ENCODE assay signal across 8 cellular contexts in the genomic region with DNA sequence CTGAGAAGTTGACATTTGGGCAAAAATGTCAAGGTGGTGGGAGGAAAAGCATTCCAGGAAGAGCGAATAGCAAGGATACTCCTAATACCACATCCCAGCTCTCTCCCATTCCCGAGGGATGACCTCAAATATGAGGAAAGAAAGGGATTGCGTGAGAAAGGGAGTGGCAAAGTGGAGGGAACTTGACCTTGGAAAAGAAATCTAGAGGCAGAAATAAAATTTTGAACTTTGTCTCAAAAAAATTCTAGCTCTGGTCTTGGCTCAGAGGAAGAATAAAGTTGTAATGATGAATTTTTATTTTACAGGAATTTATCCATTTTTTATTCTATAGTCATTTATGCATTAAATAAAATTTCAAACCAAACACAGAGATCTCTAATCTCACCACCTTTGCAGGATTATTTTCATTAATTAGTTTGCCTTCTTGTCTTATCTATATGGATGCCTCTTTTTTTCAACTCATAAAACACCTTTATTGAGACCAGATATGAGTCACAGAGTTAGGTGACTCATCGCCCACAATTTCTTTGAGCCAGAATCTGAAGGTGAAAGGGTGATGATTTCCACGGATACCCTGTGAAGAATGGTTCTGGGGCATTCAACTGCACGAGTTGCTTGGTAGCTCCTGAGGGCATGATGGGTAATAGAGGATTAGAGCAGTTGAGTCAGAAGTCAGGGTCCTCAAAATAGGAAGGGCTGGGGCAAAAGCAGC.
DNase-seq lines count a peak whose midpoint lies in the region; ATAC-seq, FAIRE-seq and TF ChIP-seq lines count a peak whose summit lies in the region.

No MANE protein-coding gene starts in this region.

- H3K27ac ChIP-seq in stomach: no peak overlapping the region

- no peak for TF ChIP-seq POLR2A in stomach (IDR thresholded peaks at IDR 0.05)

- H3K4me1 ChIP-seq in stomach: no peaks in the 10 kb centered on the region

- TF ChIP-seq CTCF in GM12865 (IDR thresholded peaks at IDR 0.05; ENCODE audit: insufficient read depth, low read depth, low read length, missing control alignments): no peak
- TF ChIP-seq CTCF in stomach (IDR thresholded peaks at IDR 0.05): no peak

- FAIRE-seq in islet of Langerhans (lab: Jason Lieb, UNC) (peak; percentile 95), urothelium cell line (lab: Jason Lieb, UNC) (peak; percentile 68)

- intact Hi-C loops in stomach (cut with DNase I; ENCODE audit: low total_unique reads): no loop called here

- ATAC-seq in HG03520 (IDR thresholded peaks at IDR 0.05; ENCODE audit: unreplicated experiment) (peak; percentile 82), HG03175 (IDR thresholded peaks at IDR 0.05; ENCODE audit: unreplicated experiment) (no peak)

- no peak for TF ChIP-seq EP300 in stomach (IDR thresholded peaks at IDR 0.05)

- WGBS in stomach, 5 donors: 58 to 75% (median 67%) methylated on average over 6 of the region's 6 CpGs

- H3K27me3 ChIP-seq in stomach: no peaks in the 10 kb centered on the region

- H3K4me3 ChIP-seq in GM12865 (ENCODE audit: low read depth, low read length) (no peak overlapping the region), stomach (no peak overlapping the region)

- no peaks in the 10 kb centered on the region for H3K36me3 ChIP-seq in stomach

- DNase-seq in GM12865 (ENCODE audit: low read depth): peak; percentile 45
- DNase-seq in activated CD8-positive, alpha-beta memory T cell treated with anti-CD3 and anti-CD28 coated beads for 4 hours (ENCODE audit: low read depth in 2 of 2): peak; percentile 45 to 70
- DNase-seq in urothelium cell line (ENCODE audit: low spot score): peak; percentile 76
- no peak for DNase-seq in NCI-H1105 (lab: John Stamatoyannopoulos, UW)
- DNase-seq in stomach: no peak

- no peaks in the 10 kb centered on the region for H3K9me3 ChIP-seq in stomach

Comparison
In these comparisons a context has a peak if more than half of its experiments do, and no peak if none do; other contexts are left out.
1. DNase-seq: peak in GM12865 (single experiment), activated CD8-positive, alpha-beta memory T cell treated with anti-CD3 and anti-CD28 coated beads for 4 hours (2 of 2) and urothelium cell line (single experiment); none in NCI-H1105 (single experiment) and stomach (single experiment).